ENCODE assay signal across 37 cellular contexts in genomic region chr19:55410168-55410567, GRCh38. TPM values are rescaled to one million over a fixed set of nuclear protein-coding genes. Genes with fewer than 3 reads are reported as not detected.
"Had no signal": no experiment of that assay in that cellular context is flagged by ENCODE, and none has a peak within 500 bp of the region (broad histone marks: within the 10 kb centered on the region; RNA-seq: fewer than 3 reads in every experiment).

No MANE protein-coding gene starts in this region.

- DNase-seq: activated CD4-positive, alpha-beta memory T cell treated with anti-CD3 and anti-CD28 coated beads, Interleukin-2, amount 10 ng/mL, durations not matched to agents 7 days and 5 days; activated CD4-positive, alpha-beta T cell treated with anti-CD3 and anti-CD28 coated beads, Interleukin-2, amount 10 ng/mL, durations not matched to agents 7 days and 5 days; activated CD8-positive, alpha-beta memory T cell treated with anti-CD3 and anti-CD28 coated beads, Interleukin-2, amount 50 U/mL, for 48 hours; activated gamma-delta T cell; activated T-cell treated with anti-CD3 and anti-CD28 coated beads, Interleukin-2, amount 50 U/mL, for 24 hours; caudate nucleus; cortex of kidney; effector memory CD8-positive, alpha-beta T cell; head of caudate nucleus; hippocampal formation; left cardiac atrium; left ventricle myocardium superior; nucleus accumbens; posterior cingulate gyrus; spleen; stimulated activated naive CD4-positive, alpha-beta T cell; T-helper 9 cell had no signal

- H3K4me3 ChIP-seq: ascending aorta, mucosa of descending colon, spleen, suprapubic skin, tibial nerve had no signal

- H3K27ac ChIP-seq: ascending aorta, spleen, suprapubic skin, tibial nerve, VCaP had no signal

- H3K36me3 ChIP-seq: ascending aorta had no signal

- H3K27ac Mint-ChIP-seq: activated T-cell treated with anti-CD3 and anti-CD28 coated beads, Interleukin-2, amount 50 U/mL, for 24 hours had no signal

- ATAC-seq: activated CD4-positive, CD25-positive, alpha-beta regulatory T cell treated with anti-CD3 and anti-CD28 coated beads, Interleukin-2, amount 50 U/mL, for 24 hours; effector memory CD8-positive, alpha-beta T cell; left cardiac atrium; left ventricle myocardium superior; mucosa of descending colon; right cardiac atrium had no signal

- H3K27me3 Mint-ChIP-seq: activated naive CD8-positive, alpha-beta T cell; activated T-cell treated with anti-CD3 and anti-CD28 coated beads, Interleukin-2, amount 50 U/mL, for 24 hours had no signal

- H3K27me3 ChIP-seq: ascending aorta, spleen, suprapubic skin, tibial nerve had no signal

- H3K4me3 Mint-ChIP-seq: activated CD4-positive, alpha-beta memory T cell treated with anti-CD3 and anti-CD28 coated beads, Interleukin-2, amount 10 ng/mL, durations not matched to agents 7 days and 5 days; activated CD4-positive, alpha-beta T cell treated with anti-CD3 and anti-CD28 coated beads, Interleukin-2, amount 10 ng/mL, durations not matched to agents 7 days and 5 days; activated T-cell treated with anti-CD3 and anti-CD28 coated beads, Interleukin-2, amount 50 U/mL, for 24 hours had no signal

- H3K9me3 ChIP-seq: ascending aorta, mucosa of descending colon, suprapubic skin, tibial nerve had no signal

RNA-seq across cellular contexts. Expression of gene TMEM238, which starts 26.1 kb away (rescaled TPM):
- total RNA-seq: ascending aorta, fibroblast of villous mesenchyme, myocyte had no signal
- polyA plus RNA-seq: fibroblast of lung, neural cell had no signal

RNA-seq across cellular contexts. Expression of gene SHISA7, which starts 32.9 kb away (rescaled TPM):
- total RNA-seq: activated CD4-positive, alpha-beta memory T cell treated with anti-CD3 and anti-CD28 coated beads, Interleukin-2, amount 10 ng/mL, durations not matched to agents 7 days and 5 days; activated CD4-positive, alpha-beta T cell treated with anti-CD3 and anti-CD28 coated beads, Interleukin-2, amount 10 ng/mL, durations not matched to agents 7 days and 5 days; chondrocyte; endothelial cell of umbilical vein; fibroblast of lung; fibroblast of villous mesenchyme; left cardiac atrium; left ventricle myocardium superior; lung microvascular endothelial cell; mesenteric fat pad; myocyte; right cardiac atrium; T-helper 1 cell treated with Interleukin-12 subunit alpha and Interleukin-12 subunit beta and Interleukin-4 antibody, amounts not matched to agents 30 ng/mL and 1 ng/mL, for 36 hours; ureter had no signal
- polyA plus RNA-seq: endothelial cell of umbilical vein, fibroblast of lung, keratinocyte had no signal

RNA-seq across cellular contexts. Expression of gene TMEM190, which starts 33.5 kb away (rescaled TPM):
- total RNA-seq: activated CD4-positive, alpha-beta memory T cell treated with anti-CD3 and anti-CD28 coated beads, Interleukin-2, amount 10 ng/mL, durations not matched to agents 7 days and 5 days; activated CD4-positive, alpha-beta T cell treated with anti-CD3 and anti-CD28 coated beads, Interleukin-2, amount 10 ng/mL, durations not matched to agents 7 days and 5 days; ascending aorta; endothelial cell of umbilical vein; fibroblast of lung; fibroblast of villous mesenchyme; left cardiac atrium; left ventricle myocardium superior; lung microvascular endothelial cell; mesenteric fat pad; mucosa of descending colon; myocyte; right cardiac atrium; spleen; suprapubic skin; T-helper 1 cell treated with Interleukin-12 subunit alpha and Interleukin-12 subunit beta and Interleukin-4 antibody, amounts not matched to agents 30 ng/mL and 1 ng/mL, for 36 hours; ureter had no signal
- polyA plus RNA-seq: endothelial cell of umbilical vein, esophagus, keratinocyte, neural cell, right cardiac atrium had no signal
